Comparison of ENCODE assay signal across 20 cellular contexts in genomic region chr10:73863039-73863817, GRCh38. TPM values are rescaled to one million over a fixed set of nuclear protein-coding genes. Genes with fewer than 3 reads are reported as not detected.
DNase-seq lines count a peak whose midpoint lies in the region; ATAC-seq and TF ChIP-seq lines count a peak whose summit lies in the region.
"Had no signal": no experiment of that assay in that cellular context is flagged by ENCODE, and none has a peak within 500 bp of the region (broad histone marks: within the 10 kb centered on the region; RNA-seq: fewer than 3 reads in every experiment).

No MANE protein-coding gene starts in this region.

- H3K4me3 ChIP-seq in coronary artery (no peak overlapping the region), osteoblast (ENCODE audit: insufficient read depth, low read length) (no peak overlapping the region)
- H3K4me3 ChIP-seq: breast epithelium, lower lobe of right lung had no signal

- no peak for ATAC-seq in left colon
- ATAC-seq: lower lobe of right lung had no signal

- intact Hi-C loops in CD14-positive monocyte (cut with micrococcal nuclease) (no loop called here), left colon (cut with DNase I, micrococcal nuclease) (no loop called here)

- no peaks in the 10 kb centered on the region for H3K9me3 Mint-ChIP-seq in CD14-positive monocyte
- H3K9me3 Mint-ChIP-seq: nephron progenitor cell, type B pancreatic cell had no signal

- H2AFZ ChIP-seq in osteoblast (ENCODE audit: low read length), result no peak overlapping the region

- peak overlapping the region in 6 of 7 donors; percentile 44 to 79 (median 62) for H3K27ac Mint-ChIP-seq in CD14-positive monocyte
- H3K27ac Mint-ChIP-seq: nephron progenitor cell, type B pancreatic cell had no signal

- peaks cover 15% of the 10 kb centered on the region for H3K4me1 ChIP-seq in osteoblast (ENCODE audit: insufficient read depth, low read length)
- H3K4me1 ChIP-seq: breast epithelium had no signal

- H3K27ac ChIP-seq in KOPT-K1 (ENCODE audit: low read depth, low read length, poor library complexity, severe bottlenecking) (peak overlapping the region; percentile 9), coronary artery (peak overlapping the region; percentile 10 to 58), osteoblast (ENCODE audit: low read depth, low read length) (no peak overlapping the region)
- H3K27ac ChIP-seq: C4-2B, lower lobe of right lung had no signal

- H3K36me3 ChIP-seq in KOPT-K1 (ENCODE audit: insufficient read depth, low read length), result peaks cover 77% of the 10 kb centered on the region
- peaks cover 23% of the 10 kb centered on the region for H3K36me3 ChIP-seq in osteoblast (ENCODE audit: insufficient read depth, low read length)
- H3K36me3 ChIP-seq: breast epithelium had no signal

- in situ Hi-C loops in GM13976 (cut with MboI; ENCODE audit: low sequenced_read_pairs, unreplicated experiment), result no loop called here

- no peaks in the 10 kb centered on the region for H3K27me3 ChIP-seq in osteoblast (ENCODE audit: insufficient read depth, low read length)
- H3K27me3 ChIP-seq: breast epithelium had no signal

- H4K20me1 ChIP-seq in osteoblast (ENCODE audit: insufficient read depth, low read length), result peaks cover 19% of the 10 kb centered on the region

- no peak for TF ChIP-seq CTCF in CD14-positive monocyte (IDR thresholded peaks at IDR 0.05)
- TF ChIP-seq CTCF in coronary artery (IDR thresholded peaks at IDR 0.05), result no peak
- TF ChIP-seq CTCF in osteoblast (IDR thresholded peaks at IDR 0.05; ENCODE audit: extremely low read depth, low read depth, low read length), result no peak
- no peak for TF ChIP-seq CTCF in GM13976 (IDR thresholded peaks at IDR 0.05; ENCODE audit: borderline replicate concordance, control extremely low read depth, extremely low read depth, insufficient read depth, missing control alignments)

- H3K79me2 ChIP-seq in osteoblast (ENCODE audit: insufficient read depth, low read length), result peaks cover 10% of the 10 kb centered on the region

- no peak for DNase-seq in CD14-positive monocyte (ENCODE audit: low spot score)
- DNase-seq in coronary artery (ENCODE audit: low spot score), result no peak
- peak; percentile 76 for DNase-seq in osteoblast (ENCODE audit: insufficient read length, low spot score, missing footprints)
- DNase-seq in left colon, result no peak
- DNase-seq in NCI-H2171 treated with DMSO at 0.1 percent for 48 hours (lab: John Stamatoyannopoulos, UW), result no peak
- DNase-seq in GM13976 (ENCODE audit: low spot score), result no peak
- DNase-seq: activated CD4-positive, alpha-beta T cell treated with anti-CD3 and anti-CD28 coated beads, Interleukin-2, amount 50 U/mL, for 4 hours; activated effector memory CD4-positive, alpha-beta T cell treated with anti-CD3 and anti-CD28 coated beads, Interleukin-2, amount 50 U/mL, for 16 hours; foreskin melanocyte; HCEC 1CT; IMR-90; lower lobe of right lung; nephron progenitor cell; Right ventricle myocardium superior; stimulated activated CD4-positive, alpha-beta T cell treated with anti-CD3 and anti-CD28 coated beads, Interleukin-1b, Interleukin-23, amount 100 ng/mL, for 48 hours; T1000 had no signal

- no peak overlapping the region for H3K4me3 Mint-ChIP-seq in CD14-positive monocyte
- H3K4me3 Mint-ChIP-seq: nephron progenitor cell, type B pancreatic cell had no signal

- H3K4me1 Mint-ChIP-seq in CD14-positive monocyte, result peaks cover 76% of the 10 kb centered on the region

- peaks cover 30 to 71% of the 10 kb centered on the region in 2 donors for H3K36me3 Mint-ChIP-seq in CD14-positive monocyte

- no peak overlapping the region for H3K4me2 ChIP-seq in osteoblast (ENCODE audit: insufficient read depth, low read length)

- H3K9me3 ChIP-seq in KOPT-K1 (ENCODE audit: insufficient read depth, low read length, poor library complexity, severe bottlenecking) (no peaks in the 10 kb centered on the region), osteoblast (ENCODE audit: low read depth, low read length) (no peaks in the 10 kb centered on the region)
- H3K9me3 ChIP-seq: breast epithelium, lower lobe of right lung had no signal

- H3K27me3 Mint-ChIP-seq in CD14-positive monocyte (ENCODE audit: low read depth in 3 of 3), result no peaks in the 10 kb centered on the region
- H3K27me3 Mint-ChIP-seq: type B pancreatic cell had no signal

RNA-seq across cellular contexts. Expression of gene CAMK2G, which starts 11.1 kb away (rescaled TPM):
- polyA plus RNA-seq in CD14-positive monocyte, result 1 to 10 TPM; 1.7 to 3.0 TPM
- 22.4 and 28.3 TPM in 2 replicates for total RNA-seq in osteoblast
- 10 to 100 TPM; 52.3 to 56.1 TPM for total RNA-seq in left colon

RNA-seq across cellular contexts. Expression of gene PLAU, which starts 47.7 kb away (rescaled TPM):
- under 1 TPM; 0.16 to 0.43 TPM for polyA plus RNA-seq in CD14-positive monocyte
- 27.9 and 40.7 TPM in 2 replicates for total RNA-seq in osteoblast
- total RNA-seq in left colon, result 1 to 10 TPM; 3.5 to 7.1 TPM

RNA-seq across cellular contexts. Expression of gene NDST2, which starts 51.8 kb away (rescaled TPM):
- polyA plus RNA-seq in CD14-positive monocyte, result 10 to 100 TPM; 22.7 to 25.6 TPM
- total RNA-seq in osteoblast (30.4 and 35.8 TPM in 2 replicates), left colon (10 to 100 TPM; 21.4 to 24.3 TPM)
